In genomic region chr7:105999256-105999655, GRCh38 we compare ENCODE assay signal across 22 cellular contexts.
"Had no signal": no experiment of that assay in that cellular context is flagged by ENCODE, and none has a peak within 500 bp of the region (broad histone marks: within the 10 kb centered on the region; RNA-seq: fewer than 3 reads in every experiment).

No MANE protein-coding gene starts in this region.

- H3K9me3 ChIP-seq: esophagus muscularis mucosa, gastroesophageal sphincter, heart right ventricle, left lung, lower lobe of right lung had no signal

- H3K27me3 ChIP-seq: dorsolateral prefrontal cortex, esophagus muscularis mucosa, gastroesophageal sphincter, left lung had no signal

- H3K4me3 Mint-ChIP-seq: naive thymus-derived CD4-positive, alpha-beta T cell had no signal

- FAIRE-seq: colon, endothelial cell of umbilical vein, frontal cortex, islet of Langerhans, keratinocyte had no signal

- H3K36me3 ChIP-seq: gastroesophageal sphincter, heart right ventricle, left lung, lower lobe of right lung had no signal

- H3K4me1 ChIP-seq: foreskin keratinocyte, heart right ventricle had no signal

- DNase-seq: dermis blood vessel endothelial cell; dorsolateral prefrontal cortex; effector CD4-positive, alpha-beta T cell; effector memory CD4-positive, alpha-beta T cell; foreskin keratinocyte; heart right ventricle; hippocampal formation; left cardiac atrium; left lung; left ventricle myocardium superior; lower lobe of right lung; mesenchymal stem cell; midbrain; naive thymus-derived CD4-positive, alpha-beta T cell had no signal

- H3K27ac ChIP-seq: coronary artery, dorsolateral prefrontal cortex, esophagus muscularis mucosa, foreskin keratinocyte, gastroesophageal sphincter, heart right ventricle, left lung, lower lobe of right lung had no signal

- ATAC-seq: foreskin keratinocyte; gastroesophageal sphincter; heart right ventricle; left cardiac atrium; left lung; left ventricle myocardium superior; lower lobe of right lung; naive thymus-derived CD4-positive, alpha-beta T cell had no signal

- H3K4me3 ChIP-seq: coronary artery, dorsolateral prefrontal cortex, esophagus muscularis mucosa, gastroesophageal sphincter, heart right ventricle, left lung, lower lobe of right lung had no signal
